ENCODE assay signal across 8 cellular contexts in genomic region chr22:30920407-30920806, GRCh38. TPM values are rescaled to one million over a fixed set of nuclear protein-coding genes. Genes with fewer than 3 reads are reported as not detected.
A peak's percentile ranks its signal among the peaks of the same experiment; 100 is the strongest.
DNase-seq lines count a peak whose midpoint lies in the region; ATAC-seq and TF ChIP-seq lines count a peak whose summit lies in the region.

No MANE protein-coding gene starts in this region.

- peaks cover 0 to under 1% (median 0%) of the 10 kb centered on the region in 3 donors for H3K9me3 Mint-ChIP-seq in IgD-negative memory B cell

- H3K27me3 Mint-ChIP-seq in IgD-negative memory B cell, result no peaks in the 10 kb centered on the region

- no peaks in the 10 kb centered on the region for H4K20me1 ChIP-seq in osteoblast (ENCODE audit: insufficient read depth, low read length)

- no peaks in the 10 kb centered on the region; the same call in 1 of the 2 replicates for H3K4me1 ChIP-seq in SJCRH30
- peaks cover 6% of the 10 kb centered on the region for H3K4me1 ChIP-seq in foreskin keratinocyte
- peaks cover 10% of the 10 kb centered on the region for H3K4me1 ChIP-seq in osteoblast (ENCODE audit: insufficient read depth, low read length)
- H3K4me1 ChIP-seq in thoracic aorta (ENCODE audit: control insufficient read depth in 1 of 2, low read depth in 2 of 2), result peaks cover 0 to 14% of the 10 kb centered on the region in 2 donors

- TF ChIP-seq CTCF in foreskin keratinocyte (conservative IDR thresholded peaks at IDR 0.05), result peak; percentile 92
- peak; percentile 92 for TF ChIP-seq CTCF in osteoblast (IDR thresholded peaks at IDR 0.05; ENCODE audit: extremely low read depth, low read depth, low read length)
- TF ChIP-seq CTCF in thoracic aorta (IDR thresholded peaks at IDR 0.05), result peak; percentile 91

- H3K27ac ChIP-seq in SJCRH30, result no peak overlapping the region
- H3K27ac ChIP-seq in foreskin keratinocyte, result no peak overlapping the region
- no peak overlapping the region for H3K27ac ChIP-seq in osteoblast (ENCODE audit: low read depth, low read length)
- no peak overlapping the region for H3K27ac ChIP-seq in thoracic aorta

- DNase-seq in DMS 273 (lab: John Stamatoyannopoulos, UW; ENCODE audit: unreplicated experiment) (peak; percentile 81), SJCRH30 (peak; percentile 62 to 77), activated gamma-delta T cell treated with Interleukin-2 at 50 U/mL for 16 hours (peak; percentile 88), foreskin keratinocyte (peak in 1 of 2 donors; percentile 18), osteoblast (ENCODE audit: insufficient read length, low spot score, missing footprints) (peak; percentile 91), thoracic aorta (ENCODE audit: low spot score) (peak; percentile 45)

- H3K9me3 ChIP-seq in SJCRH30 (replicated peaks) (no peaks in the 10 kb centered on the region), osteoblast (ENCODE audit: low read depth, low read length) (no peaks in the 10 kb centered on the region), thoracic aorta (peaks cover 6% of the 10 kb centered on the region)

- ATAC-seq in foreskin keratinocyte, result peak; percentile 34
- ATAC-seq in thoracic aorta (ENCODE audit: insufficient number of reproducible peaks, low FRiP score, low read depth), result no peak
- no peak for ATAC-seq in HG03520 (IDR thresholded peaks at IDR 0.05; ENCODE audit: unreplicated experiment)

- H3K4me3 Mint-ChIP-seq in IgD-negative memory B cell, result peak overlapping the region; percentile 38 to 86 (median 60)

- H3K79me2 ChIP-seq in osteoblast (ENCODE audit: insufficient read depth, low read length), result no peaks in the 10 kb centered on the region

- H3K27me3 ChIP-seq in SJCRH30 (no peaks in the 10 kb centered on the region), foreskin keratinocyte (no peaks in the 10 kb centered on the region), osteoblast (ENCODE audit: insufficient read depth, low read length) (no peaks in the 10 kb centered on the region), thoracic aorta (replicated peaks; ENCODE audit: insufficient read depth) (no peaks in the 10 kb centered on the region)

- peaks cover 2% of the 10 kb centered on the region for H3K36me3 Mint-ChIP-seq in IgD-negative memory B cell

- H3K27ac Mint-ChIP-seq in IgD-negative memory B cell, result peak overlapping the region; percentile 6 to 50 (median 33)

- no peak overlapping the region for H2AFZ ChIP-seq in osteoblast (ENCODE audit: low read length)

- H3K36me3 ChIP-seq in SJCRH30 (no peaks in the 10 kb centered on the region), osteoblast (ENCODE audit: insufficient read depth, low read length) (peaks cover under 1% of the 10 kb centered on the region), thoracic aorta (peaks cover 2% of the 10 kb centered on the region)

- H3K4me2 ChIP-seq in osteoblast (ENCODE audit: insufficient read depth, low read length), result peak overlapping the region; percentile 55

- no peak overlapping the region for H3K4me3 ChIP-seq in SJCRH30
- H3K4me3 ChIP-seq in osteoblast (ENCODE audit: insufficient read depth, low read length), result peak overlapping the region; percentile 43
- peak overlapping the region; percentile 72 for H3K4me3 ChIP-seq in thoracic aorta

- H3K4me1 Mint-ChIP-seq in IgD-negative memory B cell, result peaks cover 0 to 10% (median 7%) of the 10 kb centered on the region in 3 donors

RNA-seq across cellular contexts. Expression of gene MORC2, which starts 48.2 kb away (rescaled TPM):
- 5.9 TPM for polyA plus RNA-seq in IgD-negative memory B cell
- 29.7 and 32.6 TPM in 2 replicates for total RNA-seq in SJCRH30 (2014; rRNA removed; shearing (Covaris generic))
- 23.8 and 24.5 TPM in 2 replicates for total RNA-seq in foreskin keratinocyte
- 20.1 and 22.4 TPM in 2 replicates for polyA plus RNA-seq in foreskin keratinocyte
- 12.4 and 17.0 TPM in 2 replicates for total RNA-seq in osteoblast
- 10 to 100 TPM; 16.7 to 27.5 TPM for total RNA-seq in thoracic aorta

RNA-seq across cellular contexts. Expression of gene TUG1, which starts 48.7 kb away (rescaled TPM):
- polyA plus RNA-seq in IgD-negative memory B cell (15.9 TPM), foreskin keratinocyte (11.3 and 12.7 TPM in 2 replicates)
- total RNA-seq in SJCRH30 (2014; rRNA removed; shearing (Covaris generic)), result 60.1 and 73.0 TPM in 2 replicates
- total RNA-seq in foreskin keratinocyte (38.8 and 43.3 TPM in 2 replicates), osteoblast (71.9 and 74.6 TPM in 2 replicates), thoracic aorta (100 to 1,000 TPM in 1 of 2 donors, 10 to 100 TPM in 1; 69.0 to 109 TPM)
